Comparison of ENCODE assay signal across 11 cellular contexts in genomic region chr15:77630956-77631789, GRCh38. TPM values are rescaled to one million over a fixed set of nuclear protein-coding genes. Genes with fewer than 3 reads are reported as not detected.
DNase-seq lines count a peak whose midpoint lies in the region; TF ChIP-seq lines count a peak whose summit lies in the region.
"Had no signal": no experiment of that assay in that cellular context is flagged by ENCODE, and none has a peak within 500 bp of the region (broad histone marks: within the 10 kb centered on the region; RNA-seq: fewer than 3 reads in every experiment).

No MANE protein-coding gene starts in this region.

- H3K27me3 Mint-ChIP-seq in endothelial cell (ENCODE audit: unreplicated experiment) (peaks cover 2% of the 10 kb centered on the region), nephron (ENCODE audit: low read depth) (peaks cover 46% of the 10 kb centered on the region)

- TF ChIP-seq CTCF in A673 (conservative IDR thresholded peaks at IDR 0.05; ENCODE audit: low read depth, low read length) (no peak), LNCaP clone FGC (IDR thresholded peaks at IDR 0.05; ENCODE audit: control insufficient read depth, extremely low read depth, insufficient read depth) (peak; percentile 47), endothelial cell (IDR thresholded peaks at IDR 0.05; ENCODE audit: unreplicated experiment) (no peak), nephron (IDR thresholded peaks at IDR 0.05; ENCODE audit: unreplicated experiment in 3 of 3) (peak in 2 of 3 experiments; percentile 17 to 44)

- intact Hi-C loops in A673 (cut with micrococcal nuclease; ENCODE audit: unreplicated experiment) = loop anchor here (5.0 kb wide), 1 partner anchor 514 kb away; no protein-coding TSS in a partner anchor

- no peaks in the 10 kb centered on the region for H3K9me3 ChIP-seq in A673 (ENCODE audit: low read depth, low read length, poor library complexity, severe bottlenecking)

- peak overlapping the region; percentile 31 for H3K4me3 Mint-ChIP-seq in endothelial cell (ENCODE audit: unreplicated experiment)
- H3K4me3 Mint-ChIP-seq in nephron = peak overlapping the region; percentile 80 to 86 (median 86)

- no peak overlapping the region for H3K27ac Mint-ChIP-seq in endothelial cell (ENCODE audit: unreplicated experiment)
- peak overlapping the region in 2 of 3 experiments; percentile 37 to 77 for H3K27ac Mint-ChIP-seq in nephron
- H3K27ac Mint-ChIP-seq: activated T-helper 2 cell treated with anti-CD3 and anti-CD28 coated beads, Interferon-gamma antibody, Interleukin-2, Interleukin-4, amounts not matched to agents 10 μg/mL and 5 μg/mL and 100 μg/mL, durations not matched to agents 14 hours and 24 hours and 36 hours had no signal

- peak overlapping the region; percentile 68 for H3K4me3 ChIP-seq in A673 (ENCODE audit: low read depth, low read length, poor library complexity, severe bottlenecking)
- no peak overlapping the region for H3K4me3 ChIP-seq in LNCaP clone FGC (ENCODE audit: low read depth, low read length)

- BruUV-seq in A673 (replicated peaks; lab: Mats Ljungman, UMichigan) = no TSS peak

- H3K36me3 Mint-ChIP-seq in endothelial cell (ENCODE audit: low read depth, unreplicated experiment) (no peaks in the 10 kb centered on the region), nephron (ENCODE audit: low read depth) (no peaks in the 10 kb centered on the region)

- H3K27ac ChIP-seq in A673 (ENCODE audit: low read depth, low read length, poor library complexity, severe bottlenecking) = peak overlapping the region; percentile 79
- H3K27ac ChIP-seq: RWPE1 had no signal

- no peaks in the 10 kb centered on the region for H3K36me3 ChIP-seq in A673 (ENCODE audit: insufficient read depth, low read length, poor library complexity, severe bottlenecking)

- H3K9me3 Mint-ChIP-seq in endothelial cell (ENCODE audit: unreplicated experiment) (no peaks in the 10 kb centered on the region), nephron (no peaks in the 10 kb centered on the region)
- H3K9me3 Mint-ChIP-seq: activated T-helper 2 cell treated with anti-CD3 and anti-CD28 coated beads, Interferon-gamma antibody, Interleukin-2, Interleukin-4, amounts not matched to agents 10 μg/mL and 5 μg/mL and 100 μg/mL, durations not matched to agents 14 hours and 24 hours and 36 hours had no signal

- POLR2A ChIA-PET in A673 (lab: Charles Lee; ENCODE audit: low non-redundant PET) = no interaction called here

- peaks cover 3% of the 10 kb centered on the region for H3K4me1 Mint-ChIP-seq in endothelial cell (ENCODE audit: unreplicated experiment)
- H3K4me1 Mint-ChIP-seq in nephron = peaks cover 16% of the 10 kb centered on the region

- H3K4me1 ChIP-seq in A673 (ENCODE audit: insufficient read depth, low read length, poor library complexity, severe bottlenecking) = peaks cover 49% of the 10 kb centered on the region

- no peaks in the 10 kb centered on the region for H3K27me3 ChIP-seq in A673 (replicated peaks; ENCODE audit: insufficient read depth, low read depth, low read length, poor library complexity)

- CTCF ChIA-PET in A673 (lab: Charles Lee) = interaction anchor here (1.8 kb wide), 1 partner anchor 190 kb away, joined by 8 read pairs; no protein-coding TSS in a partner anchor

- no peak for DNase-seq in A673 (ENCODE audit: low spot score)
- no peak for DNase-seq in LNCaP clone FGC (ENCODE audit: low read depth)
- peak; percentile 44 for DNase-seq in endothelial cell (ENCODE audit: low spot score)
- no peak for DNase-seq in NCI-H69 (lab: John Stamatoyannopoulos, UW)
- DNase-seq in LoVo (ENCODE audit: low spot score) = no peak
- DNase-seq in GDM1 (lab: John Stamatoyannopoulos, UW) = no peak
- DNase-seq in stimulated activated CD4-positive, alpha-beta T cell treated with anti-CD3 and anti-CD28 coated beads, Interleukin-2, amount 100 ng/mL, for 24 hours = no peak
- DNase-seq: stimulated activated CD4-positive, alpha-beta T cell treated with anti-CD3 and anti-CD28 coated beads, Interleukin-4, amount 100 ng/mL, for 1 hour had no signal

RNA-seq across cellular contexts. Expression of gene LINGO1, which starts 1.5 kb away (rescaled TPM):
- total RNA-seq in A673 (2021) = 93.7 and 111 TPM in 2 replicates
- total RNA-seq in endothelial cell (ENCODE audit: unreplicated experiment) = 18.8 TPM
- total RNA-seq: activated T-helper 2 cell treated with anti-CD3 and anti-CD28 coated beads, Interferon-gamma antibody, Interleukin-2, Interleukin-4, amounts not matched to agents 10 μg/mL and 5 μg/mL and 100 μg/mL, durations not matched to agents 14 hours and 24 hours and 36 hours had no signal

Comparison
In these comparisons a context has a peak if more than half of its experiments do, and no peak if none do; other contexts are left out.
1. CTCF ChIP-seq: peak in LNCaP clone FGC (single experiment) and nephron (2 of 3); none in A673 (single experiment) and endothelial cell (single experiment).